In genomic region chr10:83545901-83546391, GRCh38 we compare ENCODE assay signal across 14 cellular contexts.
A peak's percentile ranks its signal among the peaks of the same experiment; 100 is the strongest.
DNase-seq lines count a peak whose midpoint lies in the region; ATAC-seq and TF ChIP-seq lines count a peak whose summit lies in the region.
"Had no signal": no experiment of that assay in that cellular context is flagged by ENCODE, and none has a peak within 500 bp of the region (broad histone marks: within the 10 kb centered on the region; RNA-seq: fewer than 3 reads in every experiment).

No MANE protein-coding gene starts in this region.

- no peaks in the 10 kb centered on the region for H4K20me1 ChIP-seq in GM23248 (ENCODE audit: insufficient read depth)

- peaks cover 3% of the 10 kb centered on the region for H3K9me3 Mint-ChIP-seq in mesothelial cell of epicardium
- H3K9me3 Mint-ChIP-seq: activated CD4-positive, alpha-beta T cell treated with anti-CD3 and anti-CD28 coated beads, Interleukin-2, amount 10 ng/mL, durations not matched to agents 24 days and 14 days; stimulated activated memory B cell treated with anti-CD40 and anti-IgM and Interleukin-4, amounts not matched to agents 10 μg/mL and 1 μg/mL and 100 μg/mL, for 72 hours had no signal

- H3K4me3 ChIP-seq in GM12875 (ENCODE audit: low read depth, low read length) (peak overlapping the region; percentile 16), body of pancreas (no peak overlapping the region), GM23248 (no peak overlapping the region)

- in situ Hi-C loops in GM23248 (cut with MboI) = no loop called here

- no peaks in the 10 kb centered on the region for H3K9me2 ChIP-seq in GM23248 (ENCODE audit: insufficient read depth)

- peak overlapping the region; percentile 91 for H3K27ac Mint-ChIP-seq in mesothelial cell of epicardium
- H3K27ac Mint-ChIP-seq: activated CD4-positive, alpha-beta T cell treated with anti-CD3 and anti-CD28 coated beads, Interleukin-2, amount 10 ng/mL, durations not matched to agents 24 days and 14 days; CD8-positive, alpha-beta T cell; stimulated activated memory B cell treated with anti-CD40 and anti-IgM and Interleukin-4, amounts not matched to agents 10 μg/mL and 1 μg/mL and 100 μg/mL, for 72 hours had no signal

- no peak overlapping the region for H2AFZ ChIP-seq in GM23248

- H3K4me3 Mint-ChIP-seq in mesothelial cell of epicardium = peak overlapping the region; percentile 39
- H3K4me3 Mint-ChIP-seq: activated CD4-positive, alpha-beta T cell treated with anti-CD3 and anti-CD28 coated beads, Interleukin-2, amount 10 ng/mL, durations not matched to agents 24 days and 14 days; CD8-positive, alpha-beta T cell; stimulated activated memory B cell treated with anti-CD40 and anti-IgM and Interleukin-4, amounts not matched to agents 10 μg/mL and 1 μg/mL and 100 μg/mL, for 72 hours had no signal

- no peaks in the 10 kb centered on the region for H3K27me3 ChIP-seq in body of pancreas
- H3K27me3 ChIP-seq in GM23248 (replicated peaks; ENCODE audit: insufficient read depth) = no peaks in the 10 kb centered on the region

- WGBS in body of pancreas, 2 donors = 2 to 3% methylated on average over 4 of the region's 4 CpGs
- WGBS in GM23248 (ENCODE audit: low coverage in 1 of 2, low lambda C conversion rate in 2 of 2, missing lambda C conversion rate in 2 of 2), 2 experiments = 6 to 7% methylated on average over 4 of the region's 4 CpGs

- DNase-seq in body of pancreas (peak in 3 of 4 donors; percentile 28 to 62 (median 49)), mesothelial cell of epicardium (ENCODE audit: low spot score in 2 of 2, unreplicated experiment in 2 of 2) (no peak), GM23248 (no peak), OCI-M2 (lab: John Stamatoyannopoulos, UW; ENCODE audit: unreplicated experiment) (no peak)
- DNase-seq: activated CD4-positive, alpha-beta T cell treated with anti-CD3 and anti-CD28 coated beads, Interleukin-2, amount 10 ng/mL, durations not matched to agents 24 days and 14 days; activated naive CD4-positive, alpha-beta T cell treated with Interleukin-2 at 50 U/mL for 16 hours; CD8-positive, alpha-beta T cell; NCI-H1105; stimulated activated CD4-positive, alpha-beta T cell treated with anti-CD3 and anti-CD28 coated beads, Interleukin-2, amount 100 ng/mL, for 24 hours had no signal

- H3K9me3 ChIP-seq in body of pancreas (no peaks in the 10 kb centered on the region), GM23248 (ENCODE audit: low read depth) (no peaks in the 10 kb centered on the region)

- H3K4me1 ChIP-seq in body of pancreas (peaks cover 9% of the 10 kb centered on the region), GM23248 (ENCODE audit: insufficient read depth) (no peaks in the 10 kb centered on the region)

- no peak overlapping the region for H3K4me2 ChIP-seq in GM23248 (ENCODE audit: unreplicated experiment)

- H3K79me2 ChIP-seq in GM23248 (ENCODE audit: insufficient read depth) = no peaks in the 10 kb centered on the region

- no peak overlapping the region for H3K9ac ChIP-seq in GM23248

- TF ChIP-seq CTCF in GM12875 (IDR thresholded peaks at IDR 0.05; ENCODE audit: borderline replicate concordance, insufficient read depth, low read depth, low read length) (no peak), body of pancreas (IDR thresholded peaks at IDR 0.05) (no peak), mesothelial cell of epicardium (IDR thresholded peaks at IDR 0.05; ENCODE audit: unreplicated experiment) (no peak)

- no peaks in the 10 kb centered on the region for H3K27me3 Mint-ChIP-seq in mesothelial cell of epicardium (ENCODE audit: low read depth)
- H3K27me3 Mint-ChIP-seq: activated CD4-positive, alpha-beta T cell treated with anti-CD3 and anti-CD28 coated beads, Interleukin-2, amount 10 ng/mL, durations not matched to agents 24 days and 14 days; stimulated activated memory B cell treated with anti-CD40 and anti-IgM and Interleukin-4, amounts not matched to agents 10 μg/mL and 1 μg/mL and 100 μg/mL, for 72 hours had no signal

- peak; percentile 28 for ATAC-seq in HG02588 (IDR thresholded peaks at IDR 0.05; ENCODE audit: unreplicated experiment)
- peak; percentile 70 for ATAC-seq in body of pancreas
- no peak for ATAC-seq in HG02981 (IDR thresholded peaks at IDR 0.05; ENCODE audit: unreplicated experiment)
- ATAC-seq in HG03439 (IDR thresholded peaks at IDR 0.05; ENCODE audit: unreplicated experiment) = no peak
- ATAC-seq: CD8-positive, alpha-beta T cell; stimulated activated memory B cell treated with anti-CD40 and anti-IgM and Interleukin-4, amounts not matched to agents 10 μg/mL and 1 μg/mL and 100 μg/mL, for 72 hours had no signal

- TF ChIP-seq POLR2A in body of pancreas (IDR thresholded peaks at IDR 0.05) = no peak

- no peaks in the 10 kb centered on the region for H3K36me3 ChIP-seq in body of pancreas (replicated peaks in 1 of 2; ENCODE audit: insufficient read depth in 1 of 2, low read depth in 2 of 2)
- no peaks in the 10 kb centered on the region for H3K36me3 ChIP-seq in GM23248 (ENCODE audit: low read depth)

- intact Hi-C loops in body of pancreas (cut with DNase I) = no loop called here

- no peaks in the 10 kb centered on the region for H3F3A ChIP-seq in GM23248 (ENCODE audit: insufficient read depth)

- peaks cover 42% of the 10 kb centered on the region for H3K4me1 Mint-ChIP-seq in mesothelial cell of epicardium
- H3K4me1 Mint-ChIP-seq: activated CD4-positive, alpha-beta T cell treated with anti-CD3 and anti-CD28 coated beads, Interleukin-2, amount 10 ng/mL, durations not matched to agents 24 days and 14 days; stimulated activated memory B cell treated with anti-CD40 and anti-IgM and Interleukin-4, amounts not matched to agents 10 μg/mL and 1 μg/mL and 100 μg/mL, for 72 hours had no signal

- H3K36me3 Mint-ChIP-seq in mesothelial cell of epicardium = no peaks in the 10 kb centered on the region
- H3K36me3 Mint-ChIP-seq: CD8-positive, alpha-beta T cell; stimulated activated memory B cell treated with anti-CD40 and anti-IgM and Interleukin-4, amounts not matched to agents 10 μg/mL and 1 μg/mL and 100 μg/mL, for 72 hours had no signal

- no peak overlapping the region for H3K27ac ChIP-seq in body of pancreas
- no peak overlapping the region for H3K27ac ChIP-seq in GM23248

Comparison
In these comparisons a context has a peak if more than half of its experiments do, and no peak if none do; other contexts are left out.
1. ATAC-seq: peak in HG02588 (single experiment) and body of pancreas (single experiment); none in HG02981 (single experiment) and HG03439 (single experiment).
2. DNase-seq: peak in body of pancreas (3 of 4); none in mesothelial cell of epicardium (0 of 2), GM23248 (single experiment) and OCI-M2 (single experiment).